ENCODE assay signal across 26 cellular contexts in genomic region chr12:27817761-27818160, GRCh38. TPM values are rescaled to one million over a fixed set of nuclear protein-coding genes. Genes with fewer than 3 reads are reported as not detected.
"Had no signal": no experiment of that assay in that cellular context is flagged by ENCODE, and none has a peak within 500 bp of the region (broad histone marks: within the 10 kb centered on the region; RNA-seq: fewer than 3 reads in every experiment).

No MANE protein-coding gene starts in this region.

- H3K27me3 ChIP-seq: breast epithelium, esophagus squamous epithelium, left lung, pancreas, upper lobe of left lung had no signal

- H3K4me1 ChIP-seq: prostate gland had no signal

- H3K36me3 ChIP-seq: breast epithelium, esophagus squamous epithelium, left lung, pancreas, prostate gland, upper lobe of left lung had no signal

- ATAC-seq: activated CD8-positive, alpha-beta T cell treated with anti-CD3 and anti-CD28 coated beads for 36 hours; activated T-cell treated with anti-CD3 and anti-CD28 coated beads, Interleukin-2, amount 50 U/mL, for 4 hours; activated T-helper 17 cell treated with anti-CD3 and anti-CD28 coated beads, Interleukin-2, amount 50 U/mL, for 72 hours; stimulated activated naive CD8-positive, alpha-beta T cell treated with anti-CD3 and anti-CD28 coated beads, Interleukin-15, Interleukin-2, amounts not matched to agents 100 U/mL and 50 U/mL, for 24 hours had no signal

- DNase-seq: activated B cell treated with CpG ODN at 0.5 μM for 24 hours; activated CD4-positive, alpha-beta T cell treated with anti-CD3 and anti-CD28 coated beads, Interleukin-2, amount 50 U/mL, for 1 hour; activated CD8-positive, alpha-beta T cell treated with anti-CD3 and anti-CD28 coated beads for 36 hours; activated gamma-delta T cell treated with Interleukin-2 at 50 U/mL for 16 hours; activated naive CD4-positive, alpha-beta T cell treated with anti-CD3 and anti-CD28 coated beads, Interleukin-2, amount 50 U/mL, for 16 hours; activated T-cell treated with anti-CD3 and anti-CD28 coated beads, Interleukin-2, amount 50 U/mL, for 4 hours; amniotic stem cell; effector CD4-positive, alpha-beta T cell; esophagus squamous epithelium; foreskin melanocyte; left lung; naive B cell; retina; stimulated activated CD4-positive, alpha-beta T cell treated with anti-CD3 and anti-CD28 coated beads, Interleukin-2, amount 100 ng/mL, for 48 hours; stimulated activated naive CD8-positive, alpha-beta T cell treated with anti-CD3 and anti-CD28 coated beads, Interleukin-15, Interleukin-2, amounts not matched to agents 100 U/mL and 50 U/mL, for 24 hours; upper lobe of left lung had no signal

- H3K27ac ChIP-seq: breast epithelium, epithelial cell of prostate, esophagus squamous epithelium, left lung, prostate gland had no signal

- H3K4me3 ChIP-seq: breast epithelium, esophagus squamous epithelium, left lung, lung, mucosa of descending colon, pancreas, prostate gland, upper lobe of left lung had no signal

- H3K9me3 ChIP-seq: breast epithelium, esophagus squamous epithelium, left lung, mucosa of descending colon, pancreas, prostate gland, upper lobe of left lung had no signal

RNA-seq across cellular contexts. Expression of gene MANSC4, which starts 37.7 kb away (rescaled TPM):
- total RNA-seq: activated B cell treated with CpG ODN at 0.5 μM for 24 hours; activated CD8-positive, alpha-beta T cell treated with anti-CD3 and anti-CD28 coated beads for 36 hours; activated T-cell treated with anti-CD3 and anti-CD28 coated beads, Interleukin-2, amount 50 U/mL, for 4 hours; activated T-helper 17 cell treated with anti-CD3 and anti-CD28 coated beads, Interleukin-2, amount 50 U/mL, for 72 hours; esophagus squamous epithelium; left lung; lung; mesenteric fat pad; mucosa of descending colon; prostate gland; skeletal muscle tissue; T-helper 2 cell treated with Interferon-gamma antibody and Interleukin-4, amounts not matched to agents 100 ng/mL and 5 ng/mL, for 36 hours; upper lobe of left lung had no signal
- polyA plus RNA-seq: lung had no signal
